In genomic region chr3:146517684-146518435, GRCh38 we compare ENCODE assay signal across 15 cellular contexts. TPM values are rescaled to one million over a fixed set of nuclear protein-coding genes. Genes with fewer than 3 reads are reported as not detected.
A peak's percentile ranks its signal among the peaks of the same experiment; 100 is the strongest.
DNase-seq lines count a peak whose midpoint lies in the region; ATAC-seq and TF ChIP-seq lines count a peak whose summit lies in the region.
"Had no signal": no experiment of that assay in that cellular context is flagged by ENCODE, and none has a peak within 500 bp of the region (broad histone marks: within the 10 kb centered on the region; RNA-seq: fewer than 3 reads in every experiment).

No MANE protein-coding gene starts in this region.

- H3K4me3 ChIP-seq in right cardiac atrium (ENCODE audit: low read length) (no peak overlapping the region), stomach (no peak overlapping the region), aorta (ENCODE audit: low read length in 2 of 2) (no peak overlapping the region)
- H3K4me3 ChIP-seq: neural progenitor cell, skin epidermis had no signal

- no peak for TF ChIP-seq EP300 in stomach (IDR thresholded peaks at IDR 0.05)

- no peaks in the 10 kb centered on the region for H3K9me3 ChIP-seq in right cardiac atrium (ENCODE audit: control insufficient read depth, low read length)
- H3K9me3 ChIP-seq in stomach: no peaks in the 10 kb centered on the region
- no peaks in the 10 kb centered on the region for H3K9me3 ChIP-seq in aorta (ENCODE audit: control insufficient read depth, low read length)

- TF ChIP-seq POLR2A in stomach (IDR thresholded peaks at IDR 0.05): no peak

- H3K4me1 ChIP-seq in right cardiac atrium (ENCODE audit: control insufficient read depth, insufficient read depth, low read length) (peaks cover 2% of the 10 kb centered on the region), stomach (peaks cover 0 to 33% (median 22%) of the 10 kb centered on the region in 4 donors), aorta (ENCODE audit: control insufficient read depth in 1 of 2, insufficient read depth in 2 of 2, low read length in 2 of 2) (peaks cover 0 to 3% of the 10 kb centered on the region in 2 donors)

- H3K27me3 ChIP-seq in right cardiac atrium (ENCODE audit: control insufficient read depth, insufficient read depth) (no peaks in the 10 kb centered on the region), stomach (no peaks in the 10 kb centered on the region), aorta (ENCODE audit: control insufficient read depth in 1 of 2, insufficient read depth in 2 of 2, low read length in 1 of 2) (no peaks in the 10 kb centered on the region)
- H3K27me3 ChIP-seq: neural progenitor cell had no signal

- no peak overlapping the region for H3K27ac ChIP-seq in right cardiac atrium (ENCODE audit: low read length)
- H3K27ac ChIP-seq in stomach: peak overlapping the region in 4 of 5 donors; percentile 3 to 56 (median 44)
- H3K27ac ChIP-seq in aorta (ENCODE audit: low read depth in 1 of 2, low read length in 2 of 2): no peak overlapping the region
- H3K27ac ChIP-seq: neural progenitor cell, skin epidermis had no signal

- WGBS in right cardiac atrium: 71% methylated on average over 4 of the region's 4 CpGs
- whole genome bisulfite sequencing in stomach, 5 donors: 44 to 58% (median 46%) methylated on average over 4 of the region's 4 CpGs
- WGBS in aorta, 2 donors: 87 to 90% methylated on average over 4 of the region's 4 CpGs

- intact Hi-C loops in right cardiac atrium (cut with DNase I): no loop called here
- intact Hi-C loops in stomach (cut with DNase I; ENCODE audit: low total_unique reads): no loop called here
- intact Hi-C loops in aorta (cut with DNase I): no loop called here

- ATAC-seq in right cardiac atrium: peak; percentile 68 to 75
- no peak for ATAC-seq in aorta (ENCODE audit: low FRiP score)
- ATAC-seq: activated CD4-positive, CD25-positive, alpha-beta regulatory T cell treated with anti-CD3 and anti-CD28 coated beads, Interleukin-2, amount 50 U/mL, for 24 hours; T-cell had no signal

- TF ChIP-seq CTCF in stomach (IDR thresholded peaks at IDR 0.05): no peak

- peak; percentile 25 to 34 for DNase-seq in SHP77 (lab: John Stamatoyannopoulos, UW)
- no peak for DNase-seq in SHP77 treated with DMSO at 0.1 percent for 48 hours (lab: John Stamatoyannopoulos, UW)
- DNase-seq in NCI-H69 (lab: John Stamatoyannopoulos, UW): peak; percentile 18
- DNase-seq in right cardiac atrium: no peak
- DNase-seq in stomach: no peak
- no peak for DNase-seq in aorta
- DNase-seq in NCI-H1092 treated with DMSO at 0.1 percent for 48 hours (lab: John Stamatoyannopoulos, UW): no peak
- DNase-seq in activated CD4-positive, CD25-positive, alpha-beta regulatory T cell (lab: John Stamatoyannopoulos, UW): no peak
- DNase-seq: DMS 273 treated with DMSO at 0.1 percent for 48 hours, H7, NCI-H2171 treated with DMSO at 0.1 percent for 48 hours, T-cell had no signal

- H3K36me3 ChIP-seq in stomach: peaks cover 7 to 76% (median 47%) of the 10 kb centered on the region in 4 donors
- peaks cover 0 to 3% of the 10 kb centered on the region in 2 donors for H3K36me3 ChIP-seq in aorta (ENCODE audit: control insufficient read depth in 1 of 2, insufficient read depth in 2 of 2, low read length in 1 of 2)
- H3K36me3 ChIP-seq: neural progenitor cell had no signal

RNA-seq across cellular contexts. Expression of gene PLSCR1, which starts 26.5 kb away (rescaled TPM):
- total RNA-seq in right cardiac atrium (10 to 100 TPM; 29.2 to 66.9 (median 32.8) TPM), stomach (100 to 1,000 TPM in 2 of 5 donors, 10 to 100 TPM in 3; 18.7 to 506 (median 90.3) TPM), aorta (100 to 1,000 TPM; 149 to 193 TPM)
- polyA plus RNA-seq in right cardiac atrium (20.8 TPM), stomach (10 to 100 TPM; 31.5 to 66.4 (median 48.4) TPM), aorta (10 to 100 TPM; 52.3 to 68.5 TPM)

RNA-seq across cellular contexts. Expression of gene PLSCR2, which starts 48.5 kb away (rescaled TPM):
- total RNA-seq in right cardiac atrium (under 1 TPM in 1 of 4 donors, not detected in 3; 0.23 TPM), stomach (under 1 TPM in 1 of 5 donors, not detected in 4; 0.73 TPM), aorta (1 to 10 TPM; 1.0 to 1.4 TPM)
- polyA plus RNA-seq in right cardiac atrium (not detected), stomach (under 1 TPM in 1 of 3 donors, not detected in 2; 0.20 TPM), aorta (not detected)

Comparison
In these comparisons a context has a peak if more than half of its experiments do, and no peak if none do; other contexts are left out.
1. DNase-seq: peak in SHP77 (2 of 2) and NCI-H69 (single experiment); none in SHP77 treated with DMSO at 0.1 percent for 48 hours (single experiment), right cardiac atrium (0 of 3), stomach (single experiment), aorta (0 of 2), NCI-H1092 treated with DMSO at 0.1 percent for 48 hours (single experiment) and activated CD4-positive, CD25-positive, alpha-beta regulatory T cell (0 of 4).
2. H3K27ac ChIP-seq: peak in stomach (4 of 5); none in right cardiac atrium (single experiment) and aorta (0 of 2).